ENCODE assay signal across 1 cellular context in genomic region chr11:67261635-67261941, GRCh38.
TF ChIP-seq lines count a peak whose summit lies in the region.

No MANE protein-coding gene starts in this region.

TF ChIP-seq in SK-N-SH, 30 proteins besides CTCF, POLR2A, EP300 and RAD21 (continued from another document):
- no peak for TF ChIP-seq RXRA (IDR thresholded peaks at IDR 0.05; ENCODE audit: borderline replicate concordance, low read depth)
- TF ChIP-seq FOXJ3 (CRISPR knock-in tag; IDR thresholded peaks at IDR 0.05): no peak
- TF ChIP-seq FOSL2 (IDR thresholded peaks at IDR 0.05; ENCODE audit: borderline replicate concordance, low read depth): no peak
- no peak for TF ChIP-seq GABPA (IDR thresholded peaks at IDR 0.05; ENCODE audit: low read depth)
- no peak for TF ChIP-seq USF1 (IDR thresholded peaks at IDR 0.05; ENCODE audit: borderline replicate concordance, low read depth)
